8 cellular contexts compared by ENCODE assay signal in the genomic region with DNA sequence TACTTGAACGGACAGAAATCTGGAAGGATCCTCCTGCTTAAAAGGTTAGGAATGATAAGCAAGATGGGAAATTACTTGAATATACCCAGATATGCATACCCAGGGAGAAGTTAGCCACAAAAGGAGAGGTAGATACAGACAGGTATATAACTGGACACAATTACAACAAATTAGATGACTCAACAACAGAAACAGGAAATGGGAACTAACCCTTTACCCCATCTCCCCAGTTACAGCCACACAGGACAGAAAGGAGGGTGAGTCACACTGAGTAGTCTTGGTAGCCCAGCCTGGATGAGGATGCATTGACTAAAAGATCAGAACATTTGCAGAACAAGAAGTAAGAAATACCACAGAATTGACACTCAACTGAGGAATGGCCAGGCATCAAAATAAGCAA.
A peak's percentile ranks its signal among the peaks of the same experiment; 100 is the strongest.
DNase-seq lines count a peak whose midpoint lies in the region; ATAC-seq, FAIRE-seq and TF ChIP-seq lines count a peak whose summit lies in the region.

No MANE protein-coding gene starts in this region.

- FAIRE-seq in HTR-8/SVneo (lab: Jason Lieb, UNC), result peak; percentile 72
- FAIRE-seq in astrocyte (lab: Jason Lieb, UNC), result no peak

- H4K20me1 ChIP-seq in astrocyte (ENCODE audit: insufficient read depth, low read length), result no peaks in the 10 kb centered on the region

- H3K4me1 Mint-ChIP-seq in astrocyte (ENCODE audit: low read depth, unreplicated experiment), result peaks cover 11% of the 10 kb centered on the region
- H3K4me1 Mint-ChIP-seq in stimulated activated effector memory CD8-positive, alpha-beta T cell treated with anti-CD3 and anti-CD28 coated beads, Interleukin-12 subunit alpha, Interleukin-12 subunit beta, amount 100 ng/mL, for 72 hours, result no peaks in the 10 kb centered on the region

- H3K4me3 Mint-ChIP-seq in astrocyte (ENCODE audit: unreplicated experiment), result no peak overlapping the region
- H3K4me3 Mint-ChIP-seq in stimulated activated effector memory CD8-positive, alpha-beta T cell treated with anti-CD3 and anti-CD28 coated beads, Interleukin-12 subunit alpha, Interleukin-12 subunit beta, amount 100 ng/mL, for 72 hours, result no peak overlapping the region

- no peaks in the 10 kb centered on the region for H3K79me2 ChIP-seq in astrocyte (ENCODE audit: insufficient read depth, low read length)

- H3K27me3 Mint-ChIP-seq in astrocyte (ENCODE audit: low read depth, unreplicated experiment), result no peaks in the 10 kb centered on the region

- no peaks in the 10 kb centered on the region for H3K27me3 ChIP-seq in astrocyte (ENCODE audit: insufficient read depth, low read length)

- peak overlapping the region; percentile 65 for H3K4me2 ChIP-seq in astrocyte (ENCODE audit: low read length)

- H3K36me3 ChIP-seq in astrocyte (ENCODE audit: insufficient read depth, low read length), result no peaks in the 10 kb centered on the region

- no peak overlapping the region for H3K9ac ChIP-seq in astrocyte (ENCODE audit: low read length)

- peaks cover 10% of the 10 kb centered on the region for H3K4me1 ChIP-seq in astrocyte (ENCODE audit: insufficient read depth, low read length)

- TF ChIP-seq CTCF in GM10266 (IDR thresholded peaks at IDR 0.05; ENCODE audit: control insufficient read depth, insufficient read depth, low read depth, missing control alignments) (no peak), astrocyte (IDR thresholded peaks at IDR 0.05; ENCODE audit: insufficient read depth, low read depth, low read length) (no peak)

- peak; percentile 95 for ATAC-seq in GM21737 (IDR thresholded peaks at IDR 0.05; ENCODE audit: unreplicated experiment)
- peak; percentile 90 for ATAC-seq in stimulated activated effector memory CD8-positive, alpha-beta T cell treated with anti-CD3 and anti-CD28 coated beads, Interleukin-12 subunit alpha, Interleukin-12 subunit beta, amount 100 ng/mL, for 72 hours

- H3K9me3 Mint-ChIP-seq in astrocyte (ENCODE audit: unreplicated experiment), result no peaks in the 10 kb centered on the region
- no peaks in the 10 kb centered on the region for H3K9me3 Mint-ChIP-seq in stimulated activated effector memory CD8-positive, alpha-beta T cell treated with anti-CD3 and anti-CD28 coated beads, Interleukin-12 subunit alpha, Interleukin-12 subunit beta, amount 100 ng/mL, for 72 hours

- H3K9me3 ChIP-seq in astrocyte (ENCODE audit: insufficient read depth, low read depth, low read length), result no peaks in the 10 kb centered on the region

- no peak overlapping the region for H3K4me3 ChIP-seq in astrocyte (ENCODE audit: insufficient read depth, low read depth, low read length)

- no peak overlapping the region for H2AFZ ChIP-seq in astrocyte (ENCODE audit: low read depth, low read length)

- H3K27ac Mint-ChIP-seq in astrocyte (ENCODE audit: unreplicated experiment), result no peak overlapping the region
- no peak overlapping the region for H3K27ac Mint-ChIP-seq in stimulated activated effector memory CD8-positive, alpha-beta T cell treated with anti-CD3 and anti-CD28 coated beads, Interleukin-12 subunit alpha, Interleukin-12 subunit beta, amount 100 ng/mL, for 72 hours

- peaks cover 3% of the 10 kb centered on the region for H3K36me3 Mint-ChIP-seq in astrocyte (ENCODE audit: low read depth, unreplicated experiment)
- H3K36me3 Mint-ChIP-seq in stimulated activated effector memory CD8-positive, alpha-beta T cell treated with anti-CD3 and anti-CD28 coated beads, Interleukin-12 subunit alpha, Interleukin-12 subunit beta, amount 100 ng/mL, for 72 hours, result no peaks in the 10 kb centered on the region

- peak; percentile 31 for DNase-seq in GM10266 (ENCODE audit: extremely low spot score)
- peak; percentile 71 for DNase-seq in HTR-8/SVneo (ENCODE audit: insufficient read length, low spot score)
- peak; percentile 76 for DNase-seq in astrocyte (ENCODE audit: low read depth)
- no peak for DNase-seq in stimulated activated effector memory CD8-positive, alpha-beta T cell treated with anti-CD3 and anti-CD28 coated beads, Interleukin-12 subunit alpha, Interleukin-12 subunit beta, amount 100 ng/mL, for 72 hours (ENCODE audit: low spot score in 2 of 2)
- no peak for DNase-seq in NCI-H1092 treated with DMSO at 0.1 percent for 48 hours (lab: John Stamatoyannopoulos, UW)
- DNase-seq in activated gamma-delta T cell (lab: John Stamatoyannopoulos, UW), result no peak
- DNase-seq in DMS 273 treated with DMSO at 0.1 percent for 48 hours (lab: John Stamatoyannopoulos, UW), result no peak

- H3K27ac ChIP-seq in astrocyte (ENCODE audit: low read depth, low read length), result no peak overlapping the region

Comparison
In these comparisons a context has a peak if more than half of its experiments do, and no peak if none do; other contexts are left out.
1. DNase-seq: peak in GM10266 (single experiment), HTR-8/SVneo (single experiment) and astrocyte (single experiment); none in stimulated activated effector memory CD8-positive, alpha-beta T cell treated with anti-CD3 and anti-CD28 coated beads, Interleukin-12 subunit alpha, Interleukin-12 subunit beta, amount 100 ng/mL, for 72 hours (0 of 2), NCI-H1092 treated with DMSO at 0.1 percent for 48 hours (single experiment), activated gamma-delta T cell (single experiment) and DMS 273 treated with DMSO at 0.1 percent for 48 hours (single experiment).